In genomic region chr3:122681294-122682015, GRCh38 we compare ENCODE assay signal across 8 cellular contexts. TPM values are rescaled to one million over a fixed set of nuclear protein-coding genes. Genes with fewer than 3 reads are reported as not detected.
DNase-seq lines count a peak whose midpoint lies in the region; ATAC-seq and TF ChIP-seq lines count a peak whose summit lies in the region.

No MANE protein-coding gene starts in this region.

- CTCF ChIA-PET in CD4-positive, alpha-beta memory T cell (lab: Charles Lee; ENCODE audit: partially characterized antibody), result interaction anchor here (2.3 to 13.7 kb wide), 4 partner anchors 107 to 292 kb away, joined by 6 to 369 read pairs (median 20); partner anchors contain the start of genes DTX3L, PARP9 and WDR5B

- no peaks in the 10 kb centered on the region for H3K9me3 Mint-ChIP-seq in CD4-positive, alpha-beta memory T cell
- H3K9me3 Mint-ChIP-seq in endothelial cell (ENCODE audit: unreplicated experiment), result no peaks in the 10 kb centered on the region
- H3K9me3 Mint-ChIP-seq in neural progenitor cell, result peaks cover 3% of the 10 kb centered on the region

- peak overlapping the region; percentile 85 for H3K4me2 ChIP-seq in OCI-LY1 (ENCODE audit: low read length)
- H3K4me2 ChIP-seq in neural progenitor cell, result peak overlapping the region; percentile 93

- POLR2A ChIA-PET in CD4-positive, alpha-beta memory T cell (lab: Charles Lee; ENCODE audit: partially characterized antibody), result interaction anchor here (1.8 to 5.1 kb wide), 10 partner anchors 35 to 299 kb away, joined by 8 to 113 read pairs (median 14); partner anchors contain the start of genes DTX3L, FAM162A, HSPBAP1 and KPNA1

- no peak overlapping the region for H3K9ac ChIP-seq in OCI-LY1 (ENCODE audit: low read length)
- H3K9ac ChIP-seq in neural progenitor cell, result no peak overlapping the region

- no peaks in the 10 kb centered on the region for H3F3A ChIP-seq in OCI-LY1 (ENCODE audit: insufficient read depth, low read length)
- H3F3A ChIP-seq in neural progenitor cell (ENCODE audit: low read depth), result peaks cover 11% of the 10 kb centered on the region

- H3K27me3 ChIP-seq in CD4-positive, alpha-beta memory T cell (ENCODE audit: insufficient read depth, low read length), result no peaks in the 10 kb centered on the region
- H3K27me3 ChIP-seq in OCI-LY1 (ENCODE audit: insufficient read depth, low read length) (no peaks in the 10 kb centered on the region), neural progenitor cell (peaks cover 32% of the 10 kb centered on the region)

- no peaks in the 10 kb centered on the region for H3K9me3 ChIP-seq in CD4-positive, alpha-beta memory T cell (ENCODE audit: control insufficient read depth in 1 of 2, low read length in 2 of 2)
- H3K9me3 ChIP-seq in OCI-LY1 (ENCODE audit: low read length) (no peaks in the 10 kb centered on the region), neural progenitor cell (ENCODE audit: low read depth) (no peaks in the 10 kb centered on the region)

- H3K36me3 Mint-ChIP-seq in CD4-positive, alpha-beta memory T cell, result peaks cover 5 to 31% of the 10 kb centered on the region in 2 donors
- H3K36me3 Mint-ChIP-seq in endothelial cell (ENCODE audit: low read depth, unreplicated experiment) (peaks cover 9% of the 10 kb centered on the region), neural progenitor cell (no peaks in the 10 kb centered on the region)

- no peaks in the 10 kb centered on the region for H3K27me3 Mint-ChIP-seq in CD4-positive, alpha-beta memory T cell
- H3K27me3 Mint-ChIP-seq in endothelial cell (ENCODE audit: unreplicated experiment) (peaks cover 15% of the 10 kb centered on the region), neural progenitor cell (ENCODE audit: insufficient read depth, low read depth) (peaks cover 15% of the 10 kb centered on the region)

- no peak for ATAC-seq in GM19328 (IDR thresholded peaks at IDR 0.05; ENCODE audit: unreplicated experiment)

- peak overlapping the region; percentile 84 to 98 (median 96) for H3K4me3 Mint-ChIP-seq in CD4-positive, alpha-beta memory T cell
- H3K4me3 Mint-ChIP-seq in endothelial cell (ENCODE audit: unreplicated experiment) (peak overlapping the region; percentile 94), neural progenitor cell (peak overlapping the region; percentile 84)

- H3K9me2 ChIP-seq in OCI-LY1 (ENCODE audit: low read depth, low read length), result no peaks in the 10 kb centered on the region

- peak in 1 of 5 donors; percentile 7 for DNase-seq in CD4-positive, alpha-beta memory T cell
- DNase-seq in endothelial cell (ENCODE audit: low spot score), result no peak
- DNase-seq in neural progenitor cell (ENCODE audit: low spot score), result no peak
- DNase-seq in activated CD8-positive, alpha-beta memory T cell treated with anti-CD3 and anti-CD28 coated beads for 24 hours, result no peak
- DNase-seq in amygdala (lab: John Stamatoyannopoulos, UW), result no peak
- DNase-seq in stimulated activated CD4-positive, alpha-beta T cell treated with anti-CD3 and anti-CD28 coated beads, Interleukin-1b, Interleukin-23, amount 100 ng/mL, for 48 hours, result no peak

- peaks cover 3% of the 10 kb centered on the region for H3K36me3 ChIP-seq in CD4-positive, alpha-beta memory T cell (ENCODE audit: insufficient read depth, low read length)
- H3K36me3 ChIP-seq in OCI-LY1 (ENCODE audit: insufficient read depth, low read length) (no peaks in the 10 kb centered on the region), neural progenitor cell (no peaks in the 10 kb centered on the region)

- H3K27ac ChIP-seq in CD4-positive, alpha-beta memory T cell (ENCODE audit: low read depth, low read length), result peak overlapping the region; percentile 96
- no peak overlapping the region for H3K27ac ChIP-seq in OCI-LY1 (ENCODE audit: low read depth, low read length, poor library complexity, severe bottlenecking)
- no peak overlapping the region for H3K27ac ChIP-seq in neural progenitor cell

- H3K27ac Mint-ChIP-seq in CD4-positive, alpha-beta memory T cell, result peak overlapping the region; percentile 85 to 98 (median 95)
- H3K27ac Mint-ChIP-seq in endothelial cell (ENCODE audit: unreplicated experiment) (peak overlapping the region; percentile 92), neural progenitor cell (no peak overlapping the region)

- intact Hi-C loops in CD4-positive, alpha-beta memory T cell (cut with micrococcal nuclease), result loop anchor here (2.0 kb wide), 1 partner anchor 1021 kb away; the partner anchor contains the start of gene HCLS1

- H4K20me1 ChIP-seq in OCI-LY1 (ENCODE audit: insufficient read depth, low read length), result no peaks in the 10 kb centered on the region
- H4K20me1 ChIP-seq in neural progenitor cell (ENCODE audit: low read depth), result no peaks in the 10 kb centered on the region

- peaks cover 46% of the 10 kb centered on the region for H3K4me1 ChIP-seq in CD4-positive, alpha-beta memory T cell (ENCODE audit: insufficient read depth, low read length)
- H3K4me1 ChIP-seq in OCI-LY1 (ENCODE audit: insufficient read depth, low read length, severe bottlenecking) (peaks cover 31% of the 10 kb centered on the region), neural progenitor cell (no peaks in the 10 kb centered on the region)

- peak overlapping the region; percentile 89 for H3K4me3 ChIP-seq in CD4-positive, alpha-beta memory T cell (ENCODE audit: low read length in 2 of 2)
- H3K4me3 ChIP-seq in OCI-LY1 (ENCODE audit: low read depth, low read length, poor library complexity, severe bottlenecking) (peak overlapping the region; percentile 69), neural progenitor cell (peak overlapping the region; percentile 69)

- no peak for TF ChIP-seq CTCF in OCI-LY1 (IDR thresholded peaks at IDR 0.05; ENCODE audit: low read length)
- no peak for TF ChIP-seq CTCF in endothelial cell (IDR thresholded peaks at IDR 0.05; ENCODE audit: unreplicated experiment)
- no peak for TF ChIP-seq CTCF in neural progenitor cell (IDR thresholded peaks at IDR 0.05)

- H2AFZ ChIP-seq in OCI-LY1 (ENCODE audit: low read length), result no peak overlapping the region
- peak overlapping the region; percentile 98 for H2AFZ ChIP-seq in neural progenitor cell (replicated peaks)

- H3K79me2 ChIP-seq in OCI-LY1 (ENCODE audit: insufficient read depth, low read length), result no peaks in the 10 kb centered on the region
- H3K79me2 ChIP-seq in neural progenitor cell (ENCODE audit: low read depth), result no peaks in the 10 kb centered on the region

- peaks cover 42 to 71% (median 56%) of the 10 kb centered on the region in 4 donors for H3K4me1 Mint-ChIP-seq in CD4-positive, alpha-beta memory T cell
- H3K4me1 Mint-ChIP-seq in endothelial cell (ENCODE audit: unreplicated experiment), result peaks cover 38% of the 10 kb centered on the region
- peaks cover 22% of the 10 kb centered on the region for H3K4me1 Mint-ChIP-seq in neural progenitor cell

RNA-seq across cellular contexts. Expression of gene PARP14, which starts 0.8 kb away (rescaled TPM):
- total RNA-seq in CD4-positive, alpha-beta memory T cell, result 10 to 100 TPM; 68.7 to 79.6 TPM
- polyA plus RNA-seq in CD4-positive, alpha-beta memory T cell, result 10 to 100 TPM in 1 of 2 donors, 1 to 10 TPM in 1; 5.4 to 19.1 TPM
- total RNA-seq in endothelial cell (ENCODE audit: unreplicated experiment) (41.9 TPM), neural progenitor cell (ENCODE audit: low replicate concordance) (2.6 and 6.1 TPM in 2 replicates)
